ENCODE assay signal across 15 cellular contexts in genomic region chr12:15852383-15852782, GRCh38. TPM values are rescaled to one million over a fixed set of nuclear protein-coding genes. Genes with fewer than 3 reads are reported as not detected.
DNase-seq lines count a peak whose midpoint lies in the region; ATAC-seq and TF ChIP-seq lines count a peak whose summit lies in the region.
"Had no signal": no experiment of that assay in that cellular context is flagged by ENCODE, and none has a peak within 500 bp of the region (broad histone marks: within the 10 kb centered on the region; RNA-seq: fewer than 3 reads in every experiment).

No MANE protein-coding gene starts in this region.

- no peak for TF ChIP-seq CTCF in brain microvascular endothelial cell (IDR thresholded peaks at IDR 0.05; ENCODE audit: low read depth, low read length, missing control alignments)
- no peak for TF ChIP-seq CTCF in hepatocyte (IDR thresholded peaks at IDR 0.05; ENCODE audit: poor library complexity)

- H4K20me1 ChIP-seq in hepatocyte (ENCODE audit: insufficient read depth, poor library complexity, severe bottlenecking): no peaks in the 10 kb centered on the region

- H3K27ac ChIP-seq in ACC112 (ENCODE audit: low read depth, low read length) (peak overlapping the region; percentile 76), brain microvascular endothelial cell (peak overlapping the region; percentile 8), hepatocyte (peak overlapping the region; percentile 30)

- H3K36me3 ChIP-seq in ACC112 (ENCODE audit: insufficient read depth, low read length) (no peaks in the 10 kb centered on the region), brain microvascular endothelial cell (replicated peaks) (no peaks in the 10 kb centered on the region), hepatocyte (replicated peaks; ENCODE audit: insufficient read depth, low read depth) (no peaks in the 10 kb centered on the region)

- no peak overlapping the region for H2AFZ ChIP-seq in ACC112 (ENCODE audit: low read length, unreplicated experiment)
- H2AFZ ChIP-seq in hepatocyte: no peak overlapping the region

- DNase-seq in LHCN-M2 (ENCODE audit: low read depth): peak; percentile 59
- DNase-seq in brain microvascular endothelial cell: peak; percentile 65
- peak; percentile 21 for DNase-seq in hepatocyte (ENCODE audit: low spot score)
- DNase-seq in germinal center (ENCODE audit: low spot score): no peak
- DNase-seq in glomerular visceral epithelial cell (ENCODE audit: extremely low spot score): no peak
- DNase-seq in activated CD4-positive, alpha-beta T cell treated with anti-CD3 and anti-CD28 coated beads for 1 hour: no peak
- DNase-seq: activated gamma-delta T cell, KBM-7, NCI-H1417 treated with DMSO at 0.1 percent for 48 hours, NCI-H2227 treated with DMSO at 0.1 percent for 48 hours, posterior cingulate gyrus, SHP77 had no signal

- H3K4me3 ChIP-seq in ACC112 (ENCODE audit: low read depth, low read length) (no peak overlapping the region), brain microvascular endothelial cell (ENCODE audit: low read depth, low read length) (no peak overlapping the region), hepatocyte (no peak overlapping the region)

- peaks cover 36% of the 10 kb centered on the region for H3K4me1 ChIP-seq in ACC112 (ENCODE audit: control insufficient read depth, insufficient read depth, low read length, unreplicated experiment)
- H3K4me1 ChIP-seq in hepatocyte (ENCODE audit: insufficient read depth): peaks cover 8% of the 10 kb centered on the region

- H3K4me2 ChIP-seq in hepatocyte: no peak overlapping the region

- H3K79me2 ChIP-seq in ACC112 (ENCODE audit: control insufficient read depth, insufficient read depth, low read length, unreplicated experiment): no peaks in the 10 kb centered on the region
- no peaks in the 10 kb centered on the region for H3K79me2 ChIP-seq in hepatocyte

- WGBS in hepatocyte (ENCODE audit: low lambda C conversion rate, missing lambda C conversion rate): 87% methylated on average over 5 of the region's 5 CpGs

- H3K27me3 ChIP-seq in ACC112 (ENCODE audit: insufficient read depth, low read length) (no peaks in the 10 kb centered on the region), brain microvascular endothelial cell (replicated peaks) (no peaks in the 10 kb centered on the region), hepatocyte (no peaks in the 10 kb centered on the region)

- no peak for ATAC-seq in HG02759 (IDR thresholded peaks at IDR 0.05; ENCODE audit: unreplicated experiment)
- ATAC-seq: activated CD4-positive, CD25-positive, alpha-beta regulatory T cell treated with anti-CD3 and anti-CD28 coated beads, Interleukin-2, amount 50 U/mL, for 24 hours had no signal

- H3K9me2 ChIP-seq in hepatocyte (replicated peaks; ENCODE audit: insufficient read depth): no peaks in the 10 kb centered on the region

- H3K9me3 ChIP-seq in hepatocyte (ENCODE audit: low read depth): no peaks in the 10 kb centered on the region

- in situ Hi-C loops in brain microvascular endothelial cell (cut with HindIII; ENCODE audit: low pct_ligation_motif_present, low sequenced_read_pairs): no loop called here

RNA-seq across cellular contexts. Expression of gene STRAP, which starts 29.8 kb away (rescaled TPM):
- total RNA-seq in LHCN-M2 (2014; rRNA removed) (106 and 135 TPM in 2 replicates), hepatocyte (133 and 154 TPM in 2 replicates)
- polyA plus RNA-seq in LHCN-M2 (2012): 142 TPM
- polyA plus RNA-seq in hepatocyte: 198 and 202 TPM in 2 replicates

RNA-seq across cellular contexts. Expression of gene DERA, which starts 58.7 kb away (rescaled TPM):
- total RNA-seq in LHCN-M2 (2014; rRNA removed) (93.8 and 99.7 TPM in 2 replicates), hepatocyte (64.7 and 66.2 TPM in 2 replicates)
- 45.1 TPM for polyA plus RNA-seq in LHCN-M2 (2012)
- 50.6 and 57.2 TPM in 2 replicates for polyA plus RNA-seq in hepatocyte

Comparison
In these comparisons a context has a peak if more than half of its experiments do, and no peak if none do; other contexts are left out.
1. H3K27ac ChIP-seq: peak in every context shown above with its lines; median percentile 76 in ACC112; 30 in hepatocyte; 8 in brain microvascular endothelial cell.
2. DNase-seq: peak in LHCN-M2 (single experiment), brain microvascular endothelial cell (single experiment) and hepatocyte (single experiment); none in germinal center (single experiment), glomerular visceral epithelial cell (single experiment) and activated CD4-positive, alpha-beta T cell treated with anti-CD3 and anti-CD28 coated beads for 1 hour (single experiment).